ENCODE assay signal across 8 cellular contexts in genomic region chr16:29710227-29711219, GRCh38. TPM values are rescaled to one million over a fixed set of nuclear protein-coding genes. Genes with fewer than 3 reads are reported as not detected.
DNase-seq lines count a peak whose midpoint lies in the region; ATAC-seq and TF ChIP-seq lines count a peak whose summit lies in the region.

No MANE protein-coding gene starts in this region.

- TF ChIP-seq EP300 in neural cell (conservative IDR thresholded peaks at IDR 0.05; ENCODE audit: poor library complexity, severe bottlenecking) = no peak

- TF ChIP-seq RAD21 in neural cell (conservative IDR thresholded peaks at IDR 0.05) = peak; percentile 70

- no peak overlapping the region for H3K27ac ChIP-seq in neural cell (ENCODE audit: low read length)

- DNase-seq in Right ventricle myocardium superior = no peak
- no peak for DNase-seq in cardiac septum (ENCODE audit: low spot score)
- DNase-seq in fibroblast of mammary gland (ENCODE audit: low read depth) = peak; percentile 79

- H3K4me3 ChIP-seq in WI38 (ENCODE audit: low read depth, low read length) = no peak overlapping the region
- H3K4me3 ChIP-seq in fibroblast of mammary gland (ENCODE audit: control insufficient read depth, low read depth, low read length) = no peak overlapping the region
- no peak overlapping the region for H3K4me3 ChIP-seq in neural cell (ENCODE audit: low read length)

- no peaks in the 10 kb centered on the region for H3K27me3 ChIP-seq in neural cell (ENCODE audit: insufficient read depth, low read depth, low read length)

- no peak overlapping the region for H2AFZ ChIP-seq in neural cell (ENCODE audit: low read depth, low read length)

- no peak overlapping the region for H3K9ac ChIP-seq in neural cell (ENCODE audit: low read length)

- TF ChIP-seq CTCF in LNCAP (IDR thresholded peaks at IDR 0.05) (peak; percentile 45), WI38 (IDR thresholded peaks at IDR 0.05; ENCODE audit: low read depth, low read length) (peak; percentile 39), fibroblast of mammary gland (conservative IDR thresholded peaks at IDR 0.05; ENCODE audit: control insufficient read depth, insufficient read depth, low read depth, low read length) (peak; percentile 71), neural cell (IDR thresholded peaks at IDR 0.05; ENCODE audit: poor library complexity, severe bottlenecking) (peak; percentile 79)

- H3F3A ChIP-seq in neural cell (ENCODE audit: insufficient read depth, low read length, poor library complexity, severe bottlenecking) = no peaks in the 10 kb centered on the region

- intact Hi-C loops in Right ventricle myocardium superior (cut with DNase I) = no loop called here
- intact Hi-C loops in cardiac septum (cut with DNase I) = no loop called here

- H3K36me3 ChIP-seq in neural cell (ENCODE audit: insufficient read depth, low read length) = no peaks in the 10 kb centered on the region

- H3K4me2 ChIP-seq in neural cell (ENCODE audit: low read length) = no peak overlapping the region

- H3K79me2 ChIP-seq in neural cell (replicated peaks; ENCODE audit: insufficient read depth, low read length) = no peaks in the 10 kb centered on the region

- ATAC-seq in Right ventricle myocardium superior (ENCODE audit: poor library complexity) (peak; percentile 87), GM19023 (IDR thresholded peaks at IDR 0.05; ENCODE audit: unreplicated experiment) (no peak), GM19324 (IDR thresholded peaks at IDR 0.05; ENCODE audit: low FRiP score, unreplicated experiment) (no peak)

- no peaks in the 10 kb centered on the region for H4K20me1 ChIP-seq in neural cell (ENCODE audit: insufficient read depth)

- H3K9me2 ChIP-seq in neural cell (ENCODE audit: insufficient read depth, low read length) = no peaks in the 10 kb centered on the region

- H3K9me3 ChIP-seq in neural cell (ENCODE audit: low read length) = no peaks in the 10 kb centered on the region

TF ChIP-seq in neural cell, 6 proteins besides CTCF, POLR2A, EP300 and RAD21:
- TF ChIP-seq MXI1 (conservative IDR thresholded peaks at IDR 0.05; ENCODE audit: poor library complexity, severe bottlenecking) (peak; percentile 40), TAF1 (IDR thresholded peaks at IDR 0.05; ENCODE audit: low read depth) (no peak), SMC3 (conservative IDR thresholded peaks at IDR 0.05; ENCODE audit: poor library complexity) (peak; percentile 79), EZH2 (IDR thresholded peaks at IDR 0.05; ENCODE audit: borderline replicate concordance, insufficient read depth, low read length, poor library complexity, severe bottlenecking) (no peak), POLR2AphosphoS5 (IDR thresholded peaks at IDR 0.05) (no peak), REST (IDR thresholded peaks at IDR 0.05; ENCODE audit: borderline replicate concordance) (no peak)

RNA-seq across cellular contexts. Expression of gene QPRT, which starts 31.5 kb away (rescaled TPM):
- 31.8 TPM for total RNA-seq in Right ventricle myocardium superior
- 6.7 TPM for total RNA-seq in cardiac septum
- 2.7 and 3.9 TPM in 2 replicates for polyA plus RNA-seq in neural cell
- 0.73 and 1.0 TPM in 2 replicates for polyA minus RNA-seq in neural cell

RNA-seq across cellular contexts. Expression of gene C16orf54, which starts 35.3 kb away (rescaled TPM):
- total RNA-seq in Right ventricle myocardium superior (0.65 TPM), cardiac septum (0.94 TPM)
- polyA plus RNA-seq in neural cell = not detected in 2 replicates
- polyA minus RNA-seq in neural cell = not detected in 2 replicates

RNA-seq across cellular contexts. Expression of gene SPN, which starts 47.5 kb away (rescaled TPM):
- total RNA-seq in Right ventricle myocardium superior (0.91 TPM), cardiac septum (3.1 TPM)
- 0.09 TPM in 1 of 2 replicates, not detected in the other for polyA plus RNA-seq in neural cell
- polyA minus RNA-seq in neural cell = 0.12 and 0.24 TPM in 2 replicates
